ENCODE assay signal across 8 cellular contexts in the genomic region with DNA sequence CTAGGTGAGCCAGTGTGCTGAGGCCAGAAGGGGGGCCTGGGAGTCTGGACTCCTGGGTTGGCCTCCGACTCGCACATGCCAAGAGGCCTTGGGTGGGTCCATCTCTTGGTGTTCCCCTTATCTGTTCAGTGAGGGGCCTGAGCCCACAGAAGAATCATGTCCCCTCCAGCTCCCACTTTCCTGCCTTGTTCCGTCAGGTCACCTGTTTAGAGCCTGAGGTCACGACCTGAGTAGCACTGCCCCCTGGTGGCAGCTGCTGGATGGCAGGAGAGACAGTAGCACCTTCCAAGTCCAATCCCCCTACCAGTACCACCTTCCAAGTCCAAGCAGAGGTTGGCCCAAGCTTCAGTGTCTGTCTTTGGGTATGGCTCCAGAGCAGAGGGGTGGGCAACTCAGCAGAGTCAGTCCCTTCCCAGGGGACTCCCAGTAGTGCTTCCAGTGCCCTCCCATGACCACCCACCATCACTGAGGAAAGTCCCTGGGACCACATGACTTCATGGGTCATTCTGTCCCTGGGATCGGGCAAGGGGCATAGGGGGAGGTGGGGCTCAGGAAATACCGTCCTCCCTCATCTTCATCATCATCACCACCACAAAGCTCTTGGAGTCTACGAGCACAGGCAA.
DNase-seq lines count a peak whose midpoint lies in the region; ATAC-seq, FAIRE-seq and TF ChIP-seq lines count a peak whose summit lies in the region.

No MANE protein-coding gene starts in this region.

- no peak overlapping the region for H3K4me3 Mint-ChIP-seq in CD4-positive, CD25-positive, alpha-beta regulatory T cell

- H3K4me3 ChIP-seq in CD4-positive, CD25-positive, alpha-beta regulatory T cell (ENCODE audit: low read depth, low read length), result no peak overlapping the region
- H3K4me3 ChIP-seq in OCI-LY1 (ENCODE audit: low read depth, low read length, poor library complexity, severe bottlenecking) (no peak overlapping the region), kidney (ENCODE audit: low read length in 2 of 2) (no peak overlapping the region)

- no peaks in the 10 kb centered on the region for H3K4me1 Mint-ChIP-seq in CD4-positive, CD25-positive, alpha-beta regulatory T cell

- no peak overlapping the region for H3K27ac Mint-ChIP-seq in CD4-positive, CD25-positive, alpha-beta regulatory T cell

- TF ChIP-seq CTCF in GM20000 (IDR thresholded peaks at IDR 0.05; ENCODE audit: extremely low read depth, missing control alignments) (peak; percentile 74), OCI-LY1 (IDR thresholded peaks at IDR 0.05; ENCODE audit: low read length) (peak; percentile 86), kidney (IDR thresholded peaks at IDR 0.05; ENCODE audit: borderline replicate concordance, extremely low read depth, insufficient read depth) (peak; percentile 40)

- peak; percentile 6 to 51 (median 10) for DNase-seq in CD4-positive, CD25-positive, alpha-beta regulatory T cell
- DNase-seq in GM20000 (ENCODE audit: low spot score), result peak; percentile 64
- peak; percentile 26 for DNase-seq in activated T-helper 9 cell treated with anti-CD3 and anti-CD28 coated beads, Interleukin-2, amount 50 U/mL, for 16 hours (ENCODE audit: low read depth)
- peak; percentile 42 for DNase-seq in kidney
- peak; percentile 26 for DNase-seq in stimulated activated naive CD4-positive, alpha-beta T cell treated with Interleukin-2 at 50 U/mL for 16 hours (lab: John Stamatoyannopoulos, UW)
- no peak for DNase-seq in NCI-H1930 (lab: John Stamatoyannopoulos, UW)

- H3K27me3 Mint-ChIP-seq in CD4-positive, CD25-positive, alpha-beta regulatory T cell, result peaks cover 15% of the 10 kb centered on the region

- intact Hi-C loops in kidney (cut with DNase I), result no loop called here

- no peaks in the 10 kb centered on the region for H3K9me2 ChIP-seq in OCI-LY1 (ENCODE audit: low read depth, low read length)

- H3K9ac ChIP-seq in OCI-LY1 (ENCODE audit: low read length), result no peak overlapping the region
- H3K9ac ChIP-seq in kidney (ENCODE audit: low read length in 2 of 2), result no peak overlapping the region

- no peak overlapping the region for H3K4me2 ChIP-seq in OCI-LY1 (ENCODE audit: low read length)

- H3K27me3 ChIP-seq in CD4-positive, CD25-positive, alpha-beta regulatory T cell (ENCODE audit: control insufficient read depth, insufficient read depth, low read length), result no peaks in the 10 kb centered on the region
- no peaks in the 10 kb centered on the region for H3K27me3 ChIP-seq in OCI-LY1 (ENCODE audit: insufficient read depth, low read length)

- no peaks in the 10 kb centered on the region for H3K79me2 ChIP-seq in OCI-LY1 (ENCODE audit: insufficient read depth, low read length)

- no peaks in the 10 kb centered on the region for H3K9me3 ChIP-seq in CD4-positive, CD25-positive, alpha-beta regulatory T cell (ENCODE audit: control insufficient read depth in 2 of 2, low read length in 2 of 2)
- H3K9me3 ChIP-seq in OCI-LY1 (ENCODE audit: low read length) (no peaks in the 10 kb centered on the region), kidney (ENCODE audit: control insufficient read depth in 1 of 2, low read length in 2 of 2) (no peaks in the 10 kb centered on the region)

- H3K27ac ChIP-seq in CD4-positive, CD25-positive, alpha-beta regulatory T cell (ENCODE audit: insufficient read depth, low read length, poor library complexity, severe bottlenecking), result no peak overlapping the region
- H3K27ac ChIP-seq in OCI-LY1 (ENCODE audit: low read depth, low read length, poor library complexity, severe bottlenecking), result no peak overlapping the region
- no peak overlapping the region for H3K27ac ChIP-seq in kidney (ENCODE audit: low read depth in 2 of 2, low read length in 2 of 2)

- no peak overlapping the region for H2AFZ ChIP-seq in OCI-LY1 (ENCODE audit: low read length)

- H3F3A ChIP-seq in OCI-LY1 (ENCODE audit: insufficient read depth, low read length), result no peaks in the 10 kb centered on the region

- FAIRE-seq in kidney (lab: Jason Lieb, UNC), result no peak

- no peaks in the 10 kb centered on the region for H3K36me3 Mint-ChIP-seq in CD4-positive, CD25-positive, alpha-beta regulatory T cell

- ATAC-seq in CD4-positive, CD25-positive, alpha-beta regulatory T cell (ENCODE audit: low read depth in 2 of 2), result peak in 1 of 2 donors; percentile 44
- ATAC-seq in GM21381 (IDR thresholded peaks at IDR 0.05; ENCODE audit: unreplicated experiment), result no peak

- no peaks in the 10 kb centered on the region for H3K9me3 Mint-ChIP-seq in CD4-positive, CD25-positive, alpha-beta regulatory T cell

- H3K36me3 ChIP-seq in CD4-positive, CD25-positive, alpha-beta regulatory T cell (ENCODE audit: control insufficient read depth, insufficient read depth, low read length), result no peaks in the 10 kb centered on the region
- H3K36me3 ChIP-seq in OCI-LY1 (ENCODE audit: insufficient read depth, low read length), result no peaks in the 10 kb centered on the region
- no peaks in the 10 kb centered on the region for H3K36me3 ChIP-seq in kidney (ENCODE audit: control insufficient read depth in 1 of 2, insufficient read depth in 2 of 2, low read length in 2 of 2)

- no peaks in the 10 kb centered on the region for H4K20me1 ChIP-seq in OCI-LY1 (ENCODE audit: insufficient read depth, low read length)

- no peaks in the 10 kb centered on the region for H3K4me1 ChIP-seq in CD4-positive, CD25-positive, alpha-beta regulatory T cell (ENCODE audit: control insufficient read depth, insufficient read depth, low read length, poor library complexity, severe bottlenecking)
- H3K4me1 ChIP-seq in OCI-LY1 (ENCODE audit: insufficient read depth, low read length, severe bottlenecking) (no peaks in the 10 kb centered on the region), kidney (ENCODE audit: control insufficient read depth in 1 of 2, insufficient read depth in 1 of 2, low read depth in 1 of 2, low read length in 2 of 2) (peaks cover 4 to 5% of the 10 kb centered on the region in 2 donors)

Comparison
In these comparisons a context has a peak if more than half of its experiments do, and no peak if none do; other contexts are left out.
1. DNase-seq: peak in CD4-positive, CD25-positive, alpha-beta regulatory T cell (3 of 3), GM20000 (single experiment), activated T-helper 9 cell treated with anti-CD3 and anti-CD28 coated beads, Interleukin-2, amount 50 U/mL, for 16 hours (single experiment), kidney (single experiment) and stimulated activated naive CD4-positive, alpha-beta T cell treated with Interleukin-2 at 50 U/mL for 16 hours (single experiment); none in NCI-H1930 (0 of 2).
2. Peak in every context shown above with its lines, with median percentiles within 50 percentile points of each other: CTCF ChIP-seq.